Comparison of ENCODE assay signal across 15 cellular contexts in the genomic region with DNA sequence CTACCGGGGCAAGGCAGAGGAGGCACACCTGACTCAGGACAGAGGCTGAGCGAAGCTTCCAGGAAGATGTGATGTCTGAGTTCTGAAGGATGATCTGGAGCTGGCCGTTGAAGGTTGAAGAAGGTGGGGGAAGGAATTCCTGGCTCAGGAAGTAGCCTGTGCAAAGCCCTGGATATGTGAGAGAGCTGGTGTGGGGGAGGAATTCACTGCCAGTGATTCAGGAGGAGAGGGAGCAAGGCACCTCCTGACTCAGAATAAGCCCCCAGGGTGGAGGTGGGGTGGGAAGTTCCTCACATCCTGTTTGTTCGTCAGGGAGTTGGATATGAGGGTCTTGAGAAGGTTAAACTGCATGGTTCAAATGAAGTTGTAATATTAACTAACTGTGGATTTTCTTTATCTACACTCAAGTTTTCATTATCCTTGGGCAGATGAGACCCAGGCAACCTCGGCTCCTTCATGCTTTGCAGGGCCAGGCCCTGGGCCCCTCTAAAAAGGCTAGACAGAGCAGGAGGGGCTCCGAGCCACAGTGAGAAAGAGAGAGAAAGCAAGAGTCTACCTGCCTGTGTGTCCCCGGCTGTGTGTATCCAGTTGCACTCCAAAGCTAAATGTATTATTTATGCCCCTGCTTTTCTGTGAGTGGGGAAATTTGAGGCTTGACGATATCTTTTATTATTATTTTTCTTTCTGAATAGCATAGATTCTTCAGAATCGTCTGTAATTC. TPM values are rescaled to one million over a fixed set of nuclear protein-coding genes. Genes with fewer than 3 reads are reported as not detected.
DNase-seq lines count a peak whose midpoint lies in the region; ATAC-seq and TF ChIP-seq lines count a peak whose summit lies in the region.
"Had no signal": no experiment of that assay in that cellular context is flagged by ENCODE, and none has a peak within 500 bp of the region (broad histone marks: within the 10 kb centered on the region; RNA-seq: fewer than 3 reads in every experiment).

No MANE protein-coding gene starts in this region.

- peak; percentile 80 for DNase-seq in ELR (ENCODE audit: low read depth)
- no peak for DNase-seq in Panc1 (ENCODE audit: low read depth, low spot score)
- no peak for DNase-seq in hepatocyte (ENCODE audit: low spot score)
- DNase-seq in neuronal stem cell (ENCODE audit: low spot score) = no peak
- no peak for DNase-seq in AG08396 (ENCODE audit: low spot score)
- no peak for DNase-seq in GM19240 (ENCODE audit: insufficient read length, low spot score)
- no peak for DNase-seq in esophagus muscularis mucosa (ENCODE audit: extremely low spot score)
- DNase-seq: activated CD4-positive, CD25-positive, alpha-beta regulatory T cell treated with anti-CD3 and anti-CD28 coated beads, Interleukin-2, amount 50 U/mL, for 72 hours; activated naive CD8-positive, alpha-beta T cell treated with anti-CD3 and anti-CD28 coated beads, Interleukin-2, amount 10 ng/mL, durations not matched to agents 7 days and 5 days; DMS79; mucosa of descending colon; NCI-H446; Peyer's patch had no signal

- H2AFZ ChIP-seq in hepatocyte (no peak overlapping the region), neuronal stem cell (ENCODE audit: low read length) (no peak overlapping the region)

- H2BK15ac ChIP-seq in neuronal stem cell (ENCODE audit: low read length) = no peak overlapping the region

- no peak overlapping the region for H2BK120ac ChIP-seq in neuronal stem cell (ENCODE audit: low read depth, low read length)

- H3K4me2 ChIP-seq in hepatocyte (no peak overlapping the region), neuronal stem cell (ENCODE audit: insufficient read depth, low read length, poor library complexity, severe bottlenecking) (no peak overlapping the region)

- H4K20me1 ChIP-seq in hepatocyte (ENCODE audit: insufficient read depth, poor library complexity, severe bottlenecking) = no peaks in the 10 kb centered on the region

- CTCF ChIA-PET in Panc1 (lab: Charles Lee) = no interaction called here

- no peak overlapping the region for H3K4ac ChIP-seq in neuronal stem cell (ENCODE audit: low read length)

- H3K27me3 ChIP-seq in Panc1 (ENCODE audit: control insufficient read depth, insufficient read depth, low read length) (no peaks in the 10 kb centered on the region; the same call in 1 of the 2 replicates), hepatocyte (no peaks in the 10 kb centered on the region), neuronal stem cell (ENCODE audit: control insufficient read depth in 3 of 3, insufficient read depth in 3 of 3, low read depth in 1 of 3, low read length in 3 of 3) (peaks cover 0 to 2% (median 0%) of the 10 kb centered on the region in 3 experiments), esophagus muscularis mucosa (peaks cover 0 to 8% (median 0%) of the 10 kb centered on the region in 4 donors)
- H3K27me3 ChIP-seq: Peyer's patch had no signal

- POLR2A ChIA-PET in Panc1 (lab: Charles Lee) = no interaction called here

- no peak overlapping the region for H2AK5ac ChIP-seq in neuronal stem cell (ENCODE audit: low read depth, low read length)

- H3K9me3 ChIP-seq in Panc1 (ENCODE audit: control insufficient read depth, insufficient read depth, low read depth, low read length) = no peaks in the 10 kb centered on the region
- no peaks in the 10 kb centered on the region for H3K9me3 ChIP-seq in hepatocyte (ENCODE audit: low read depth)
- H3K9me3 ChIP-seq in neuronal stem cell (replicated peaks in 1 of 2; ENCODE audit: control insufficient read depth in 2 of 2, insufficient read depth in 1 of 2, low read depth in 1 of 2, low read length in 2 of 2) = no peaks in the 10 kb centered on the region
- no peaks in the 10 kb centered on the region for H3K9me3 ChIP-seq in esophagus muscularis mucosa
- H3K9me3 ChIP-seq: mucosa of descending colon, Peyer's patch, prostate gland had no signal

- intact Hi-C loops in Panc1 (cut with micrococcal nuclease; ENCODE audit: unreplicated experiment) (no loop called here), esophagus muscularis mucosa (cut with DNase I) (no loop called here)

- H3K79me2 ChIP-seq in hepatocyte = no peaks in the 10 kb centered on the region

- H2BK12ac ChIP-seq in neuronal stem cell (ENCODE audit: low read length) = no peak overlapping the region

- H3K27ac ChIP-seq in Panc1 (ENCODE audit: low read length) (no peak overlapping the region), hepatocyte (peak overlapping the region; percentile 20), neuronal stem cell (replicated peaks; ENCODE audit: low read length) (peak overlapping the region; percentile 63), esophagus muscularis mucosa (replicated peaks in 1 of 4) (no peak overlapping the region)
- H3K27ac ChIP-seq: Peyer's patch, prostate gland had no signal

- no peak overlapping the region for H3K9ac ChIP-seq in neuronal stem cell (ENCODE audit: low read depth, low read length, poor library complexity)

- no TSS peak for BruUV-seq in Panc1 (replicated peaks; lab: Mats Ljungman, UMichigan)

- no peak for TF ChIP-seq POLR2A in esophagus muscularis mucosa (IDR thresholded peaks at IDR 0.05; ENCODE audit: low read depth)

- no peak for TF ChIP-seq EP300 in esophagus muscularis mucosa (IDR thresholded peaks at IDR 0.05)

- TF ChIP-seq CTCF in Panc1 (IDR thresholded peaks at IDR 0.05) (no peak), hepatocyte (IDR thresholded peaks at IDR 0.05; ENCODE audit: poor library complexity) (no peak), esophagus muscularis mucosa (IDR thresholded peaks at IDR 0.05) (no peak)

- H3K23ac ChIP-seq in neuronal stem cell (ENCODE audit: low read depth, low read length, poor library complexity) = no peak overlapping the region

- no peak overlapping the region for H3K18ac ChIP-seq in neuronal stem cell (ENCODE audit: low read length)

- 51% methylated on average over 9 of the region's 9 CpGs for WGBS in hepatocyte (ENCODE audit: low lambda C conversion rate, missing lambda C conversion rate)
- no CpG with 5 or more reads among the region's 9 CpGs for WGBS in neuronal stem cell (ENCODE audit: extremely low coverage in 2 of 2, insufficient read length in 2 of 2, insufficient replicate concordance in 1 of 2), 2 donors
- WGBS in esophagus muscularis mucosa = 62% methylated on average over 9 of the region's 9 CpGs

- ATAC-seq in Panc1 (0 out of 2 replicates have a peak, but pooled peaks have one; percentile 58), HG02973 (IDR thresholded peaks at IDR 0.05; ENCODE audit: unreplicated experiment) (no peak)
- ATAC-seq: mucosa of descending colon had no signal

- no peaks in the 10 kb centered on the region for H3K4me1 ChIP-seq in Panc1 (ENCODE audit: control insufficient read depth, insufficient read depth, low read length)
- H3K4me1 ChIP-seq in hepatocyte (ENCODE audit: insufficient read depth) = no peaks in the 10 kb centered on the region
- peaks cover 16 to 20% of the 10 kb centered on the region in 2 donors for H3K4me1 ChIP-seq in neuronal stem cell (ENCODE audit: control insufficient read depth in 2 of 2, insufficient read depth in 1 of 2, low read depth in 1 of 2, low read length in 2 of 2)
- H3K4me1 ChIP-seq in esophagus muscularis mucosa = no peaks in the 10 kb centered on the region
- H3K4me1 ChIP-seq: Peyer's patch, prostate gland had no signal

- no peak overlapping the region for H3K14ac ChIP-seq in neuronal stem cell (ENCODE audit: low read length)

- no peak overlapping the region for H4K8ac ChIP-seq in neuronal stem cell (ENCODE audit: low read depth, low read length)

- H3K9me2 ChIP-seq in hepatocyte (replicated peaks; ENCODE audit: insufficient read depth) = no peaks in the 10 kb centered on the region

- H3K79me1 ChIP-seq in neuronal stem cell (ENCODE audit: low read depth, low read length) = no peaks in the 10 kb centered on the region

- in situ Hi-C loops in Panc1 (cut with HindIII; ENCODE audit: low pct_unique_long_range_greater_than_20kb, low sequenced_read_pairs) = no loop called here

- no peak overlapping the region for H4K91ac ChIP-seq in neuronal stem cell (ENCODE audit: low read depth, low read length, poor library complexity)

- no peaks in the 10 kb centered on the region for H3K36me3 ChIP-seq in Panc1 (ENCODE audit: control insufficient read depth, insufficient read depth, low read length)
- H3K36me3 ChIP-seq in hepatocyte (replicated peaks; ENCODE audit: insufficient read depth, low read depth) = no peaks in the 10 kb centered on the region
- H3K36me3 ChIP-seq in neuronal stem cell (replicated peaks in 1 of 2; ENCODE audit: control insufficient read depth in 2 of 2, insufficient read depth in 2 of 2, low read length in 2 of 2) = peaks cover 0 to 75% of the 10 kb centered on the region in 2 donors
- no peaks in the 10 kb centered on the region for H3K36me3 ChIP-seq in esophagus muscularis mucosa
- H3K36me3 ChIP-seq: Peyer's patch, prostate gland had no signal

- H3K4me3 ChIP-seq in Panc1 (ENCODE audit: low read depth in 2 of 2, low read length in 2 of 2) (no peak overlapping the region), hepatocyte (no peak overlapping the region), neuronal stem cell (ENCODE audit: low read length in 2 of 2) (no peak overlapping the region), esophagus muscularis mucosa (no peak overlapping the region)
- H3K4me3 ChIP-seq: mucosa of descending colon, Peyer's patch, prostate gland had no signal

- H2BK5ac ChIP-seq in neuronal stem cell (ENCODE audit: low read length) = no peak overlapping the region

RNA-seq across cellular contexts. Expression of gene NHSL2, which starts 7.1 kb away (rescaled TPM):
- 0.36 TPM for total RNA-seq in Panc1 (2021; ENCODE audit: unreplicated experiment)
- polyA plus RNA-seq in Panc1 (2012; ENCODE audit: insufficient read length) = 0.46 TPM
- 1.3 and 2.3 TPM in 2 replicates for total RNA-seq in hepatocyte
- 3.2 and 5.0 TPM in 2 replicates for polyA plus RNA-seq in hepatocyte
- 4.1 TPM for polyA plus RNA-seq in neuronal stem cell (2013, experiment 1 of 2)
- polyA plus RNA-seq in neuronal stem cell (2013, experiment 2 of 2) = 4.4 TPM
- total RNA-seq in esophagus muscularis mucosa = 10 to 100 TPM; 10.4 to 31.4 (median 17.7) TPM

Comparison
In these comparisons a context has a peak if more than half of its experiments do, and no peak if none do; other contexts are left out.
1. H3K27ac ChIP-seq: peak in hepatocyte (single experiment) and neuronal stem cell (single experiment); none in Panc1 (single experiment) and esophagus muscularis mucosa (0 of 4).